Comparison of ENCODE assay signal across 27 cellular contexts in the genomic region with DNA sequence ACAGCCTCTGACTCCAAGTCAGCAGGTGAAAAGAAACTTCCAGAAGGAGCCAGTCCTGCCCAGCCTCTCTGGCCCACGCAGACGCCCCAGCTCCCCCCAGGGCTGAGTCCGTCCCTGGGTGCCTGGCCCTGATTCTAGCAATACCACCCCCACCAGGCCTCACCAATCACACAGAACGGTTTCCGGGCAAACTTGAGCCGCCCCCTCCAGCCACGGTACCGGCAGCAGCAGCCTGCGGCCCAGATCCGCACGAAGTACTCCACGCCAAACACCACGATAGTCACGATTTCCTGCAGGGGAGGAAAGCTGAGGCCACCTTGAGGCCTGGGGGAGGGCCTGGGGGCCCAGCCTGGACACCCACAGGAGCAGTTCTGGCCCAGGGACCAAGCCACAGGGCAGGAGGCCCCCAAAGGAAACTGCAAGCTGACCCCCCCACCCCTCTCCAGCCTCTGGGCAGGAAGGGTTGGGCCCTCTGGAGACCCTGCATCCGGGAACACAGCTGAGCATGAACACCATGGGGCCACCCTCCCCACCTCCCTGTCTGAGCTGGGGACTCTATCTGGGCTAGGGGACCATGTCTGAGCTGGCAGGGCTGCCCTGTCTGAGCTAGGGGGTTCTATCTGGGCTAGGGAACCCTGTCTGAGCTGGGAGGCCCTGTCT. TPM values are rescaled to one million over a fixed set of nuclear protein-coding genes. Genes with fewer than 3 reads are reported as not detected.
"Had no signal": no experiment of that assay in that cellular context is flagged by ENCODE, and none has a peak within 500 bp of the region (broad histone marks: within the 10 kb centered on the region; RNA-seq: fewer than 3 reads in every experiment).

No MANE protein-coding gene starts in this region.

- ATAC-seq: activated CD8-positive, alpha-beta T cell treated with anti-CD3 and anti-CD28 coated beads for 36 hours; activated T-cell treated with anti-CD3 and anti-CD28 coated beads, Interleukin-2, amount 50 U/mL, for 4 hours; activated T-helper 17 cell treated with anti-CD3 and anti-CD28 coated beads, Interleukin-2, amount 50 U/mL, for 72 hours; esophagus mucosa; left lobe of liver; lower lobe of right lung; natural killer cell had no signal

- H3K27me3 ChIP-seq: cardiac muscle cell, neural progenitor cell, testis had no signal

- H3K27ac Mint-ChIP-seq: activated B cell treated with CpG ODN at 0.5 μM for 24 hours; activated CD8-positive, alpha-beta T cell treated with anti-CD3 and anti-CD28 coated beads for 36 hours; activated T-helper 17 cell treated with anti-CD3 and anti-CD28 coated beads, Interleukin-2, amount 50 U/mL, for 72 hours; immature natural killer cell; natural killer cell; neural progenitor cell had no signal

- H3K4me3 ChIP-seq: cardiac muscle cell, lower lobe of right lung, neural progenitor cell, spleen, testis, transverse colon had no signal

- H3K4me2 ChIP-seq: neural progenitor cell had no signal

- H3K27ac ChIP-seq: cardiac muscle cell, lower lobe of right lung, neural progenitor cell, spleen, testis, transverse colon had no signal

- H3K4me3 Mint-ChIP-seq: activated B cell treated with CpG ODN at 0.5 μM for 24 hours; activated CD8-positive, alpha-beta T cell treated with anti-CD3 and anti-CD28 coated beads for 36 hours; activated T-cell treated with anti-CD3 and anti-CD28 coated beads, Interleukin-2, amount 50 U/mL, for 4 hours; activated T-helper 17 cell treated with anti-CD3 and anti-CD28 coated beads, Interleukin-2, amount 50 U/mL, for 72 hours; immature natural killer cell; natural killer cell; neural progenitor cell had no signal

- H2AFZ ChIP-seq: neural progenitor cell had no signal

- H3K9ac ChIP-seq: neural progenitor cell had no signal

- H3K36me3 ChIP-seq: cardiac muscle cell, heart left ventricle, lower lobe of right lung, neural progenitor cell, spleen, transverse colon had no signal

- H3K9me3 Mint-ChIP-seq: activated B cell treated with CpG ODN at 0.5 μM for 24 hours; activated T-cell treated with anti-CD3 and anti-CD28 coated beads, Interleukin-2, amount 50 U/mL, for 4 hours; immature natural killer cell had no signal

- DNase-seq: activated B cell treated with CpG ODN at 0.5 μM for 24 hours; activated CD4-positive, alpha-beta T cell treated with anti-CD3 and anti-CD28 coated beads, Interleukin-2, amount 50 U/mL, for 1 hour; activated CD8-positive, alpha-beta T cell treated with anti-CD3 and anti-CD28 coated beads for 36 hours; activated gamma-delta T cell treated with Interleukin-2 at 50 U/mL for 16 hours; activated naive CD4-positive, alpha-beta T cell treated with anti-CD3 and anti-CD28 coated beads, Interleukin-2, amount 50 U/mL, for 16 hours; activated T-cell treated with anti-CD3 and anti-CD28 coated beads, Interleukin-2, amount 50 U/mL, for 4 hours; amniotic stem cell; cortex of kidney; foreskin fibroblast; immature natural killer cell; kidney; lower lobe of right lung; mesendoderm; natural killer cell; right cardiac atrium; spleen; stimulated activated naive CD4-positive, alpha-beta T cell; T-helper 2 cell; testis; transverse colon had no signal

- H3K4me1 ChIP-seq: lower lobe of right lung, neural progenitor cell, testis, transverse colon had no signal

- H3K9me3 ChIP-seq: heart left ventricle, lower lobe of right lung, spleen, testis, transverse colon had no signal

RNA-seq across cellular contexts. Expression of a gene that starts 27.2 kb away (rescaled TPM):
- total RNA-seq: activated B cell treated with CpG ODN at 0.5 μM for 24 hours; activated CD8-positive, alpha-beta T cell treated with anti-CD3 and anti-CD28 coated beads for 36 hours; activated T-cell treated with anti-CD3 and anti-CD28 coated beads, Interleukin-2, amount 50 U/mL, for 4 hours; esophagus mucosa; left lobe of liver; lower lobe of right lung; natural killer cell; omental fat pad had no signal
- polyA plus RNA-seq: heart left ventricle had no signal

RNA-seq across cellular contexts. Expression of a gene that starts 53.7 kb away (rescaled TPM):
- polyA plus RNA-seq: immature natural killer cell had no signal
